24 cellular contexts compared by ENCODE assay signal in the genomic region with DNA sequence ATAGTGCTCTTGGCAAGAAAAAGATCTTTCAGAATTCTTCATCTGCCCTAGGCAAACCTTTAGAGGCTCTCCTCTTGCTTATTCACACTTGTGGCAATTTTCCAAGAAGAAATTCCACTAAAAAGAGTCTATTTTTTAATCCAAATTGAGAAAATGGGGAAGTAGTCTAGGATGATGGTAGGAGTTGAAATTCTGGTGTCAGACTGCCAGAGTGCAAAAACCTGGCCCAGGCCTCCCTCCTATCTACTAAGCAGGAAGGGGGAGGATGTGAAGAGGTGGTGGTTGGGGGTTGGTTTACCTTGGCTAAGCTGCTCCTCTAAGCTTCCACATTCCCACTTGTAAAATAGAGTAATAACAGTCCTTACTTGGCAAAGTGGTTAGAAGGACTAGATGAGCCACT.
DNase-seq lines count a peak whose midpoint lies in the region; ATAC-seq and TF ChIP-seq lines count a peak whose summit lies in the region.
"Had no signal": no experiment of that assay in that cellular context is flagged by ENCODE, and none has a peak within 500 bp of the region (broad histone marks: within the 10 kb centered on the region; RNA-seq: fewer than 3 reads in every experiment).

No MANE protein-coding gene starts in this region.

- TF ChIP-seq POLR2A in heart left ventricle (IDR thresholded peaks at IDR 0.05): no peak

- POLR2A ChIA-PET in RWPE1 (lab: Yijun Ruan, JAX; ENCODE audit: low non-redundant PET): no interaction called here

- intact Hi-C loops in heart left ventricle (cut with DNase I): loop anchor here in 1 of 10 donors (10.0 kb wide), 1 partner anchor 421 kb away; no protein-coding TSS in a partner anchor

- DNase-seq in NCI-H510A treated with DMSO at 0.1 percent for 48 hours (lab: John Stamatoyannopoulos, UW): peak; percentile 54
- DNase-seq in NCI-H510A (lab: John Stamatoyannopoulos, UW): no peak
- peak; percentile 20 for DNase-seq in RWPE1 (ENCODE audit: low spot score)
- peak; percentile 22 for DNase-seq in fibroblast of pulmonary artery (ENCODE audit: low read depth)
- no peak for DNase-seq in NCI-H128 (lab: John Stamatoyannopoulos, UW; ENCODE audit: unreplicated experiment)
- no peak for DNase-seq in mesenteric fat pad (ENCODE audit: low spot score)
- no peak for DNase-seq in heart left ventricle
- DNase-seq in activated T-cell treated with anti-CD3 and anti-CD28 coated beads, Interleukin-2, amount 50 U/mL, for 48 hours: no peak
- DNase-seq: activated CD4-positive, alpha-beta memory T cell treated with anti-CD3 and anti-CD28 coated beads, Interleukin-2, amount 10 ng/mL, durations not matched to agents 7 days and 5 days; activated naive CD4-positive, alpha-beta T cell treated with Interleukin-2 at 50 U/mL for 16 hours; activated T-cell treated with anti-CD3 and anti-CD28 coated beads, Interleukin-2, amount 50 U/mL, for 1 hour; anterior cingulate cortex; C1 segment of cervical spinal cord; cortex of kidney; H9; left cardiac atrium; NCI-H1694; NCI-H524; stimulated activated CD4-positive, alpha-beta T cell treated with anti-CD3 and anti-CD28 coated beads, Interleukin-4, amount 100 ng/mL, for 1 hour; stomach; T-helper 17 cell had no signal

- no peak overlapping the region; the same call in 1 of the 2 replicates for H3K27ac ChIP-seq in RWPE1
- no peak overlapping the region for H3K27ac ChIP-seq in heart left ventricle
- H3K27ac ChIP-seq: SJSA1, stomach had no signal

- ATAC-seq in heart left ventricle: no peak
- ATAC-seq: T-helper 17 cell, WTC11 had no signal

- H3K4me1 ChIP-seq in heart left ventricle: peaks cover 0 to 9% (median 0%) of the 10 kb centered on the region in 12 donors
- H3K4me1 ChIP-seq: SJSA1 had no signal

- no peaks in the 10 kb centered on the region for H3K36me3 ChIP-seq in heart left ventricle
- H3K36me3 ChIP-seq: SJSA1, stomach had no signal

- CTCF ChIA-PET in RWPE1 (lab: Yijun Ruan, JAX): no interaction called here

- no peaks in the 10 kb centered on the region for H3K9me3 ChIP-seq in heart left ventricle
- H3K9me3 ChIP-seq: SJSA1, stomach had no signal

- H3K27me3 ChIP-seq in heart left ventricle: peaks cover 0 to 13% (median 0%) of the 10 kb centered on the region in 9 donors

- TF ChIP-seq CTCF in RWPE1 (conservative IDR thresholded peaks at IDR 0.05; ENCODE audit: low read depth): no peak
- TF ChIP-seq CTCF in fibroblast of pulmonary artery (IDR thresholded peaks at IDR 0.05; ENCODE audit: low read length, missing control alignments): no peak
- TF ChIP-seq CTCF in heart left ventricle (IDR thresholded peaks at IDR 0.05): no peak

- H3K4me3 ChIP-seq in fibroblast of pulmonary artery (replicated peaks; ENCODE audit: low read depth, low read length) (no peak overlapping the region), heart left ventricle (no peak overlapping the region)
- H3K4me3 ChIP-seq: SJSA1, smooth muscle cell, stomach had no signal

Comparison
In these comparisons a context has a peak if more than half of its experiments do, and no peak if none do; other contexts are left out.
1. DNase-seq: peak in NCI-H510A treated with DMSO at 0.1 percent for 48 hours (single experiment), RWPE1 (single experiment) and fibroblast of pulmonary artery (single experiment); none in NCI-H510A (single experiment), NCI-H128 (single experiment), mesenteric fat pad (single experiment), heart left ventricle (0 of 5) and activated T-cell treated with anti-CD3 and anti-CD28 coated beads, Interleukin-2, amount 50 U/mL, for 48 hours (0 of 2).